Comparison of ENCODE assay signal across 15 cellular contexts in genomic region chr6:157595768-157596167, GRCh38.
DNase-seq lines count a peak whose midpoint lies in the region; ATAC-seq and TF ChIP-seq lines count a peak whose summit lies in the region.
"Had no signal": no experiment of that assay in that cellular context is flagged by ENCODE, and none has a peak within 500 bp of the region (broad histone marks: within the 10 kb centered on the region; RNA-seq: fewer than 3 reads in every experiment).

No MANE protein-coding gene starts in this region.

- DNase-seq in ELF-1 (ENCODE audit: low read depth, low spot score), result peak; percentile 13
- DNase-seq in islet precursor cell, result peak; percentile 31
- DNase-seq in stimulated activated effector memory CD8-positive, alpha-beta T cell treated with anti-CD3 and anti-CD28 coated beads, Interleukin-12 subunit alpha, Interleukin-12 subunit beta, amount 100 ng/mL, for 72 hours (ENCODE audit: low spot score in 2 of 2), result no peak
- no peak for DNase-seq in AG08396 (ENCODE audit: low spot score)
- DNase-seq in NCI-H1417 (lab: John Stamatoyannopoulos, UW), result no peak
- DNase-seq: C1 segment of cervical spinal cord, DMS153, EL, GOT3, NCI-H1417 treated with DMSO at 0.1 percent for 48 hours, NCI-H2029, NCI-H510A, NCI-H82 had no signal

- H3K27ac ChIP-seq in VCaP, result peak overlapping the region; percentile 96

- H3K27ac Mint-ChIP-seq in stimulated activated effector memory CD8-positive, alpha-beta T cell treated with anti-CD3 and anti-CD28 coated beads, Interleukin-12 subunit alpha, Interleukin-12 subunit beta, amount 100 ng/mL, for 72 hours, result peak overlapping the region; percentile 66

- TF ChIP-seq CTCF in VCaP (conservative IDR thresholded peaks at IDR 0.05), result no peak

- ATAC-seq in stimulated activated effector memory CD8-positive, alpha-beta T cell treated with anti-CD3 and anti-CD28 coated beads, Interleukin-12 subunit alpha, Interleukin-12 subunit beta, amount 100 ng/mL, for 72 hours, result no peak
- no peak for ATAC-seq in HG03095 (IDR thresholded peaks at IDR 0.05; ENCODE audit: unreplicated experiment)

- H3K4me3 Mint-ChIP-seq in stimulated activated effector memory CD8-positive, alpha-beta T cell treated with anti-CD3 and anti-CD28 coated beads, Interleukin-12 subunit alpha, Interleukin-12 subunit beta, amount 100 ng/mL, for 72 hours, result no peak overlapping the region

- no peaks in the 10 kb centered on the region for H3K9me3 Mint-ChIP-seq in stimulated activated effector memory CD8-positive, alpha-beta T cell treated with anti-CD3 and anti-CD28 coated beads, Interleukin-12 subunit alpha, Interleukin-12 subunit beta, amount 100 ng/mL, for 72 hours

- no peaks in the 10 kb centered on the region for H3K36me3 Mint-ChIP-seq in stimulated activated effector memory CD8-positive, alpha-beta T cell treated with anti-CD3 and anti-CD28 coated beads, Interleukin-12 subunit alpha, Interleukin-12 subunit beta, amount 100 ng/mL, for 72 hours

- peaks cover 14% of the 10 kb centered on the region for H3K4me1 Mint-ChIP-seq in stimulated activated effector memory CD8-positive, alpha-beta T cell treated with anti-CD3 and anti-CD28 coated beads, Interleukin-12 subunit alpha, Interleukin-12 subunit beta, amount 100 ng/mL, for 72 hours

Comparison
In these comparisons a context has a peak if more than half of its experiments do, and no peak if none do; other contexts are left out.
1. DNase-seq: peak in ELF-1 (single experiment) and islet precursor cell (single experiment); none in stimulated activated effector memory CD8-positive, alpha-beta T cell treated with anti-CD3 and anti-CD28 coated beads, Interleukin-12 subunit alpha, Interleukin-12 subunit beta, amount 100 ng/mL, for 72 hours (0 of 2), AG08396 (single experiment) and NCI-H1417 (0 of 3).